Comparison of ENCODE assay signal across 25 cellular contexts in the genomic region with DNA sequence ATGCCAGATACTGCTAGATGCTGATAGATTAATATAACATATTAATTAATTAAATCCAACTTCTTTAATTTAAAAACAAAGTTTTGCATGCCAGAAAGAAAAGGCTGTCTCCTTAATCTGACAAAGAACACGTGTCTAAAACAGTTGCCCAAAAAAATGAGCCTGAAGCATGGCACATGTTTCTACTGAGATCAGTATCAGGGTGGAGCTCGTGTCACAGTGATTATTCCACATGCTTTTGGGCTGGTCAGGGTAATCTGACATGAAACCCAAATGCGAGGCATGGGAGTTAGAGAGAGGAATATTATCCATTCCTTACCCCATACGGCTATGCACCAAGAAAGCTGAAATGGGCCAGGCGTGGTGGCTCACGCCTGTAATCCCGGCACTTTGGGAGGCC.
"Had no signal": no experiment of that assay in that cellular context is flagged by ENCODE, and none has a peak within 500 bp of the region (broad histone marks: within the 10 kb centered on the region; RNA-seq: fewer than 3 reads in every experiment).

No MANE protein-coding gene starts in this region.

- H3K4me3 Mint-ChIP-seq: mesothelial cell of epicardium; naive B cell; natural killer cell treated with Interleukin-12 subunit alpha and Interleukin-12 subunit beta and Interleukin-15 and Interleukin-18, amount 100 ng/mL, for 72 hours; neural crest cell; stimulated activated naive B cell treated with anti-CD40 and anti-IgM and Interleukin-4, amounts not matched to agents 10 μg/mL and 1 μg/mL and 100 μg/mL, for 72 hours; stimulated activated naive CD8-positive, alpha-beta T cell treated with anti-CD3 and anti-CD28 coated beads, Interleukin-15, Interleukin-2, amounts not matched to agents 100 ng/mL and 50 ng/mL, for 24 hours had no signal

- H3K4me3 ChIP-seq: dorsolateral prefrontal cortex, gastrocnemius medialis, left lung, mucosa of descending colon, pancreas, thoracic aorta, tibial nerve, upper lobe of right lung, uterus had no signal

- H3K27ac ChIP-seq: dorsolateral prefrontal cortex, gastrocnemius medialis, left lung, neutrophil, pancreas, thoracic aorta, tibial nerve, upper lobe of right lung, uterus had no signal

- DNase-seq: effector CD4-positive, alpha-beta T cell; foreskin fibroblast; left cardiac atrium; mesenchymal stem cell; naive B cell; small intestine; stimulated activated CD4-positive, alpha-beta T cell treated with anti-CD3 and anti-CD28 coated beads, Interleukin-15, amount 100 ng/mL, for 24 hours; stimulated activated CD4-positive, alpha-beta T cell treated with anti-CD3 and anti-CD28 coated beads, Interleukin-2, amount 100 ng/mL, for 48 hours; stimulated activated naive B cell treated with anti-CD40 and anti-IgM and Interleukin-4, amounts not matched to agents 10 μg/mL and 1 μg/mL and 100 μg/mL, for 72 hours had no signal

- H3K27me3 ChIP-seq: pancreas, tibial nerve, upper lobe of right lung, uterus had no signal

- H3K27ac Mint-ChIP-seq: mesothelial cell of epicardium; naive B cell; natural killer cell treated with Interleukin-12 subunit alpha and Interleukin-12 subunit beta and Interleukin-15 and Interleukin-18, amount 100 ng/mL, for 72 hours; progenitor cell of endocrine pancreas; stimulated activated naive B cell treated with anti-CD40 and anti-IgM and Interleukin-4, amounts not matched to agents 10 μg/mL and 1 μg/mL and 100 μg/mL, for 72 hours; stimulated activated naive CD8-positive, alpha-beta T cell treated with anti-CD3 and anti-CD28 coated beads, Interleukin-15, Interleukin-2, amounts not matched to agents 100 ng/mL and 50 ng/mL, for 24 hours had no signal

- ATAC-seq: gastrocnemius medialis; left cardiac atrium; left lung; mucosa of descending colon; natural killer cell treated with Interleukin-12 subunit alpha and Interleukin-12 subunit beta and Interleukin-15 and Interleukin-18, amount 100 ng/mL, for 72 hours; pancreas; stimulated activated naive B cell treated with anti-CD40 and anti-IgM and Interleukin-4, amounts not matched to agents 10 μg/mL and 1 μg/mL and 100 μg/mL, for 72 hours; upper lobe of right lung had no signal

- H3K27me3 Mint-ChIP-seq: stimulated activated naive CD8-positive, alpha-beta T cell treated with anti-CD3 and anti-CD28 coated beads, Interleukin-15, Interleukin-2, amounts not matched to agents 100 ng/mL and 50 ng/mL, for 24 hours had no signal

- H3K9me3 ChIP-seq: gastrocnemius medialis, left lung, mucosa of descending colon, neutrophil, pancreas, thoracic aorta, upper lobe of right lung, uterus had no signal

- H3K36me3 ChIP-seq: gastrocnemius medialis, left lung, neutrophil, pancreas, thoracic aorta, tibial nerve, upper lobe of right lung, uterus had no signal

- H3K4me1 ChIP-seq: gastrocnemius medialis, left lung, pancreas, tibial nerve, upper lobe of right lung, uterus had no signal

- FAIRE-seq: colon, pancreas, small intestine had no signal

- H3K9me3 Mint-ChIP-seq: natural killer cell treated with Interleukin-12 subunit alpha and Interleukin-12 subunit beta and Interleukin-15 and Interleukin-18, amount 100 ng/mL, for 72 hours; stimulated activated naive CD8-positive, alpha-beta T cell treated with anti-CD3 and anti-CD28 coated beads, Interleukin-15, Interleukin-2, amounts not matched to agents 100 ng/mL and 50 ng/mL, for 24 hours had no signal

- H3K4me1 Mint-ChIP-seq: naive B cell; neural crest cell; stimulated activated naive B cell treated with anti-CD40 and anti-IgM and Interleukin-4, amounts not matched to agents 10 μg/mL and 1 μg/mL and 100 μg/mL, for 72 hours had no signal

- H3K36me3 Mint-ChIP-seq: mesothelial cell of epicardium; naive B cell; natural killer cell treated with Interleukin-12 subunit alpha and Interleukin-12 subunit beta and Interleukin-15 and Interleukin-18, amount 100 ng/mL, for 72 hours; stimulated activated naive B cell treated with anti-CD40 and anti-IgM and Interleukin-4, amounts not matched to agents 10 μg/mL and 1 μg/mL and 100 μg/mL, for 72 hours had no signal
